ENCODE assay signal across 8 cellular contexts in genomic region chr10:88990528-88991160, GRCh38. TPM values are rescaled to one million over a fixed set of nuclear protein-coding genes. Genes with fewer than 3 reads are reported as not detected.
DNase-seq lines count a peak whose midpoint lies in the region; ATAC-seq and TF ChIP-seq lines count a peak whose summit lies in the region.

Gene FAS, plus strand, starts transcription at chr10:88990798. Its CDS starts 79 bp downstream, at chr10:88990877.

- ATAC-seq in GM18870 (IDR thresholded peaks at IDR 0.05; ENCODE audit: unreplicated experiment) (peak; percentile 49), HG03103 (IDR thresholded peaks at IDR 0.05; ENCODE audit: low read depth, unreplicated experiment) (peak; percentile 41)

- H3K9me3 ChIP-seq in Peyer's patch, result no peaks in the 10 kb centered on the region
- H3K9me3 ChIP-seq in neuronal stem cell (replicated peaks in 1 of 2; ENCODE audit: control insufficient read depth in 2 of 2, insufficient read depth in 1 of 2, low read depth in 1 of 2, low read length in 2 of 2), result no peaks in the 10 kb centered on the region

- WGBS in neuronal stem cell (ENCODE audit: extremely low coverage in 2 of 2, insufficient read length in 2 of 2, insufficient replicate concordance in 1 of 2), 2 donors, result no CpG with 5 or more reads among the region's 46 CpGs

- H3K9ac ChIP-seq in neuronal stem cell (ENCODE audit: low read depth, low read length, poor library complexity), result peak within 1 kb of the TSS; percentile 82

- H2AFZ ChIP-seq in neuronal stem cell (ENCODE audit: low read length), result peak within 1 kb of the TSS; percentile 95

- peak within 1 kb of the TSS; percentile 79 for H2BK12ac ChIP-seq in neuronal stem cell (ENCODE audit: low read length)

- H2AK5ac ChIP-seq in neuronal stem cell (ENCODE audit: low read depth, low read length), result peak within 1 kb of the TSS; percentile 47

- H3K27me3 ChIP-seq in Peyer's patch (no peaks in the 10 kb centered on the region), neuronal stem cell (ENCODE audit: control insufficient read depth in 3 of 3, insufficient read depth in 3 of 3, low read depth in 1 of 3, low read length in 3 of 3) (no peaks in the 10 kb centered on the region)

- peak within 1 kb of the TSS; percentile 99 for H3K18ac ChIP-seq in neuronal stem cell (ENCODE audit: low read length)

- peaks cover 0 to 39% (median 4%) of the 10 kb centered on the region in 4 donors for H3K4me1 ChIP-seq in Peyer's patch
- peaks cover 3 to 19% of the 10 kb centered on the region in 2 donors for H3K4me1 ChIP-seq in neuronal stem cell (ENCODE audit: control insufficient read depth in 2 of 2, insufficient read depth in 1 of 2, low read depth in 1 of 2, low read length in 2 of 2)

- no peak within 1 kb of the TSS for H4K8ac ChIP-seq in neuronal stem cell (ENCODE audit: low read depth, low read length)

- peak within 1 kb of the TSS; percentile 99 for H2BK5ac ChIP-seq in neuronal stem cell (ENCODE audit: low read length)

- peak within 1 kb of the TSS; percentile 93 for H2BK120ac ChIP-seq in neuronal stem cell (ENCODE audit: low read depth, low read length)

- no peak within 1 kb of the TSS for H3K4ac ChIP-seq in neuronal stem cell (ENCODE audit: low read length)

- peak within 1 kb of the TSS; percentile 66 to 98 (median 85) for H3K4me3 ChIP-seq in Peyer's patch
- peak within 1 kb of the TSS; percentile 89 for H3K4me3 ChIP-seq in fibroblast of villous mesenchyme (ENCODE audit: low read depth, low read length)
- peak within 1 kb of the TSS; percentile 52 to 93 for H3K4me3 ChIP-seq in neuronal stem cell (ENCODE audit: low read length in 2 of 2)

- H3K23ac ChIP-seq in neuronal stem cell (ENCODE audit: low read depth, low read length, poor library complexity), result peak within 1 kb of the TSS; percentile 23

- H3K27ac ChIP-seq in Peyer's patch (peak within 1 kb of the TSS; percentile 91 to 98 (median 95)), neuronal stem cell (replicated peaks; ENCODE audit: low read length) (peak within 1 kb of the TSS; percentile 76), substantia nigra (ENCODE audit: low read depth, low read length, poor library complexity, severe bottlenecking) (peak within 1 kb of the TSS; percentile 71)

- H3K36me3 ChIP-seq in Peyer's patch (no peaks in the 10 kb centered on the region), neuronal stem cell (replicated peaks in 1 of 2; ENCODE audit: control insufficient read depth in 2 of 2, insufficient read depth in 2 of 2, low read length in 2 of 2) (no peaks in the 10 kb centered on the region)

- peak within 1 kb of the TSS; percentile 51 for H3K14ac ChIP-seq in neuronal stem cell (ENCODE audit: low read length)

- H4K91ac ChIP-seq in neuronal stem cell (ENCODE audit: low read depth, low read length, poor library complexity), result peak within 1 kb of the TSS; percentile 86

- no peaks in the 10 kb centered on the region for H3K79me1 ChIP-seq in neuronal stem cell (ENCODE audit: low read depth, low read length)

- TF ChIP-seq CTCF in Peyer's patch (IDR thresholded peaks at IDR 0.05), result no peak
- no peak for TF ChIP-seq CTCF in fibroblast of villous mesenchyme (IDR thresholded peaks at IDR 0.05; ENCODE audit: insufficient read depth, low read depth, low read length)

- DNase-seq in ACHN (peak; percentile 91), Peyer's patch (peak; percentile 82 to 91 (median 86)), fibroblast of villous mesenchyme (ENCODE audit: low read depth) (peak; percentile 68), neuronal stem cell (ENCODE audit: low spot score) (peak; percentile 37), substantia nigra (lab: John Stamatoyannopoulos, UW) (peak in 42 of 49 donors; percentile 9 to 82 (median 46))
- DNase-seq in activated T-helper 9 cell treated with anti-CD3 and anti-CD28 coated beads, Interleukin-2, amount 50 U/mL, for 16 hours (ENCODE audit: low read depth), result peak; percentile 78

- peak; percentile 70 to 71 for TF ChIP-seq POLR2A in Peyer's patch (IDR thresholded peaks at IDR 0.05)

- H3K4me2 ChIP-seq in neuronal stem cell (ENCODE audit: insufficient read depth, low read length, poor library complexity, severe bottlenecking), result peak within 1 kb of the TSS; percentile 91

- H2BK15ac ChIP-seq in neuronal stem cell (ENCODE audit: low read length), result peak within 1 kb of the TSS; percentile 99

- in situ Hi-C loops in ACHN (cut with HindIII; ENCODE audit: low pct_ligation_motif_present, low pct_unique_long_range_greater_than_20kb, low sequenced_read_pairs), result no loop called here

RNA-seq across cellular contexts. Expression of gene FAS, which starts in this region (rescaled TPM):
- total RNA-seq in Peyer's patch, result 10 to 100 TPM; 25.9 to 81.7 (median 29.2) TPM
- total RNA-seq in fibroblast of villous mesenchyme, result 49.0 and 95.9 TPM in 2 replicates
- 6.8 TPM for polyA plus RNA-seq in neuronal stem cell (2013, experiment 1 of 2)
- polyA plus RNA-seq in neuronal stem cell (2013, experiment 2 of 2), result 7.4 TPM

Comparison
In these comparisons a context has a peak if more than half of its experiments do, and no peak if none do; other contexts are left out.
1. Peak in every context shown above with its lines: DNase-seq, ATAC-seq, H3K4me3 ChIP-seq and H3K27ac ChIP-seq.
2. DNase-seq: peak in every context shown above with its lines; median percentile 91 in ACHN; 86 in Peyer's patch; 78 in activated T-helper 9 cell treated with anti-CD3 and anti-CD28 coated beads, Interleukin-2, amount 50 U/mL, for 16 hours; 68 in fibroblast of villous mesenchyme; 46 in substantia nigra; 37 in neuronal stem cell.